In the genomic region with DNA sequence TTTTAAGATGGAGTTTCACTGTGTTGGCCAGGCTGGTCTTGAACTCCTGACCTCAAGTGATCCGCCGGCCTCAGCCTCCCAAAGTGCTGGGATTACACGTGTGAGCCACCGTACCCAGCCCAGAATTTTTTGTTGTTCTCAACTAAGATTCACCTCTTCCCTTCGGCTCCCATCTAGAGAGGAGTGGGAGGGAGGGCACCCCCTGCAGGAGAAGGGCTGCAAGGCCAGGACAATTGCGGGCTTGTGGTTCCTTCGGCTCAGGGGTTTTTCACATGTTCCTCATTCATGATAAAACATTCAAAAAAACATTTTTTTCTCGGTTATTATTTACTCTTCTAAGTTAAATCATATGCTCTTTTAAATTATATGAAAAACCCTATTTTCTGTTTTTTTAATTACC, we compare ENCODE assay signal across 1 cellular context.
TF ChIP-seq lines count a peak whose summit lies in the region.

No MANE protein-coding gene starts in this region.

TF ChIP-seq in H1, 55 proteins besides CTCF, POLR2A, EP300 and RAD21:
- TF ChIP-seq CHD1 (IDR thresholded peaks at IDR 0.05; ENCODE audit: low read depth, low read length) (no peak), SIRT6 (IDR thresholded peaks at IDR 0.05; ENCODE audit: low read length) (no peak), TBP (IDR thresholded peaks at IDR 0.05; ENCODE audit: low read depth, low read length) (no peak), SIX5 (IDR thresholded peaks at IDR 0.05; ENCODE audit: low read depth, low read length) (no peak), GTF2F1 (IDR thresholded peaks at IDR 0.05; ENCODE audit: borderline replicate concordance, low read depth, low read length) (no peak), FOSL1 (IDR thresholded peaks at IDR 0.05; ENCODE audit: insufficient read depth, low read depth, low read length) (no peak), MAFK (IDR thresholded peaks at IDR 0.05; ENCODE audit: low read depth, low read length) (no peak), CTBP2 (IDR thresholded peaks at IDR 0.05; ENCODE audit: borderline replicate concordance, insufficient read depth, insufficient read length, low read length) (no peak), RFX5 (IDR thresholded peaks at IDR 0.05; ENCODE audit: borderline replicate concordance, low read depth, low read length) (no peak), SP4 (IDR thresholded peaks at IDR 0.05; ENCODE audit: low read length) (no peak), CREB1 (IDR thresholded peaks at IDR 0.05) (no peak), RNF2 (IDR thresholded peaks at IDR 0.05; ENCODE audit: borderline replicate concordance, low read depth, low read length, missing control alignments, poor library complexity, severe bottlenecking) (no peak), POLR2AphosphoS5 (IDR thresholded peaks at IDR 0.05; ENCODE audit: low read depth, low read length) (no peak), BRCA1 (IDR thresholded peaks at IDR 0.05; ENCODE audit: low read depth, low read length) (no peak)
